In genomic region chr4:67593741-67594175, GRCh38 we compare ENCODE assay signal across 19 cellular contexts. TPM values are rescaled to one million over a fixed set of nuclear protein-coding genes. Genes with fewer than 3 reads are reported as not detected.
DNase-seq lines count a peak whose midpoint lies in the region; ATAC-seq and TF ChIP-seq lines count a peak whose summit lies in the region.
"Had no signal": no experiment of that assay in that cellular context is flagged by ENCODE, and none has a peak within 500 bp of the region (broad histone marks: within the 10 kb centered on the region; RNA-seq: fewer than 3 reads in every experiment).

No MANE protein-coding gene starts in this region.

- H3K9me2 ChIP-seq in GM23248 (ENCODE audit: insufficient read depth), result no peaks in the 10 kb centered on the region

- H2AFZ ChIP-seq in GM23248, result no peak overlapping the region; the same call in 1 of the 2 replicates

- H3K4me1 ChIP-seq in GM23248 (ENCODE audit: insufficient read depth) (peaks cover 16% of the 10 kb centered on the region), adipocyte (ENCODE audit: control insufficient read depth, insufficient read depth, low read length) (peaks cover 15% of the 10 kb centered on the region), heart left ventricle (peaks cover 0 to 5% (median 0%) of the 10 kb centered on the region in 12 donors)
- H3K4me1 ChIP-seq: adrenal gland had no signal

- intact Hi-C loops in heart left ventricle (cut with DNase I), result no loop called here

- H3F3A ChIP-seq in GM23248 (ENCODE audit: insufficient read depth), result peaks cover 21% of the 10 kb centered on the region

- H3K36me3 Mint-ChIP-seq in activated naive CD4-positive, alpha-beta T cell treated with anti-CD3 and anti-CD28 coated beads, Interleukin-2, amount 50 U/mL, for 72 hours, result peaks cover 0 to 12% of the 10 kb centered on the region in 2 donors

- H3K9me3 Mint-ChIP-seq in activated naive CD4-positive, alpha-beta T cell treated with anti-CD3 and anti-CD28 coated beads, Interleukin-2, amount 50 U/mL, for 72 hours, result no peaks in the 10 kb centered on the region

- peak overlapping the region; percentile 9; the same call in 1 of the 2 replicates for H3K4me3 ChIP-seq in GM23248
- H3K4me3 ChIP-seq in adipocyte (ENCODE audit: low read length), result peak overlapping the region; percentile 63
- H3K4me3 ChIP-seq in heart left ventricle, result no peak overlapping the region
- H3K4me3 ChIP-seq: adrenal gland, coronary artery had no signal

- H3K36me3 ChIP-seq in GM23248 (ENCODE audit: low read depth) (no peaks in the 10 kb centered on the region), adipocyte (ENCODE audit: control insufficient read depth, insufficient read depth, low read length, severe bottlenecking) (no peaks in the 10 kb centered on the region), heart left ventricle (no peaks in the 10 kb centered on the region)
- H3K36me3 ChIP-seq: adrenal gland had no signal

- 0 to 3% methylated on average over 2 of the region's 2 CpGs for WGBS in GM23248 (ENCODE audit: low coverage in 1 of 2, low lambda C conversion rate in 2 of 2, missing lambda C conversion rate in 2 of 2), 2 experiments
- WGBS in heart left ventricle, 4 donors, result 46 to 56% (median 50%) methylated on average over 2 of the region's 2 CpGs

- H3K27ac ChIP-seq in GM23248 (0 out of 2 replicates have a peak overlapping the region, but pooled peaks have one; percentile 10), heart left ventricle (no peak overlapping the region)
- H3K27ac ChIP-seq: adrenal gland, C4-2B, coronary artery had no signal

- TF ChIP-seq CTCF in heart left ventricle (IDR thresholded peaks at IDR 0.05) (no peak), omental fat pad (IDR thresholded peaks at IDR 0.05) (no peak)

- no peak for TF ChIP-seq POLR2A in heart left ventricle (IDR thresholded peaks at IDR 0.05)

- H3K27me3 ChIP-seq in GM23248 (replicated peaks; ENCODE audit: insufficient read depth) (peaks cover 42% of the 10 kb centered on the region), adipocyte (replicated peaks; ENCODE audit: control insufficient read depth, insufficient read depth, low read length) (no peaks in the 10 kb centered on the region), heart left ventricle (no peaks in the 10 kb centered on the region)
- H3K27me3 ChIP-seq: adrenal gland had no signal

- no peak overlapping the region for H3K27ac Mint-ChIP-seq in activated naive CD4-positive, alpha-beta T cell treated with anti-CD3 and anti-CD28 coated beads, Interleukin-2, amount 50 U/mL, for 72 hours

- no peaks in the 10 kb centered on the region for H4K20me1 ChIP-seq in GM23248 (ENCODE audit: insufficient read depth)

- peak; percentile 71 to 79 (median 78) for ATAC-seq in heart left ventricle
- peak; percentile 92 for ATAC-seq in omental fat pad (ENCODE audit: low FRiP score)
- no peak for ATAC-seq in HG03565 (IDR thresholded peaks at IDR 0.05; ENCODE audit: unreplicated experiment)
- no peak for ATAC-seq in HG03135 (IDR thresholded peaks at IDR 0.05; ENCODE audit: unreplicated experiment)
- ATAC-seq in activated naive CD4-positive, alpha-beta T cell treated with anti-CD3 and anti-CD28 coated beads, Interleukin-2, amount 50 U/mL, for 72 hours, result no peak

- H3K79me2 ChIP-seq in GM23248 (ENCODE audit: insufficient read depth), result no peaks in the 10 kb centered on the region

- no peak overlapping the region for H3K9ac ChIP-seq in GM23248
- H3K9ac ChIP-seq in adipocyte (ENCODE audit: low read length), result peak overlapping the region; percentile 6

- in situ Hi-C loops in GM23248 (cut with MboI), result no loop called here

- H3K4me2 ChIP-seq in GM23248 (ENCODE audit: unreplicated experiment), result peak overlapping the region; percentile 54

- peak; percentile 79 for DNase-seq in GM23248
- peak; percentile 69 for DNase-seq in adipocyte (ENCODE audit: low read depth)
- no peak for DNase-seq in heart left ventricle
- no peak for DNase-seq in omental fat pad (ENCODE audit: low spot score)
- DNase-seq in activated naive CD4-positive, alpha-beta T cell treated with anti-CD3 and anti-CD28 coated beads, Interleukin-2, amount 50 U/mL, for 72 hours (ENCODE audit: low spot score in 2 of 2), result no peak
- DNase-seq: activated T-cell treated with anti-CD3 and anti-CD28 coated beads, Interleukin-2, amount 50 U/mL, for 48 hours; adrenal gland; DMS79 treated with DMSO at 0.1 percent for 48 hours; KBM-7; midbrain; NCI-H1930; NCI-H82; SIG-M5 had no signal

- H3K9me3 ChIP-seq in GM23248 (ENCODE audit: low read depth), result no peaks in the 10 kb centered on the region
- H3K9me3 ChIP-seq in adipocyte (ENCODE audit: control insufficient read depth, low read length), result peaks cover under 1% of the 10 kb centered on the region
- H3K9me3 ChIP-seq in heart left ventricle, result no peaks in the 10 kb centered on the region
- H3K9me3 ChIP-seq: adrenal gland had no signal

RNA-seq across cellular contexts. Expression of gene STAP1, which starts 35.2 kb away (rescaled TPM):
- total RNA-seq in GM23248 (2014; rRNA removed; shearing (Covaris generic)), result not detected in 2 replicates
- polyA plus RNA-seq in GM23248 (2016; fragmentation: Nextera tagmentation; extraction: Ambion mirVana) (not detected in 2 replicates), heart left ventricle (not detected)
- total RNA-seq in heart left ventricle (1 to 10 TPM in 1 of 9 donors, not detected in 8; 1.1 TPM), omental fat pad (under 1 TPM in 1 of 4 donors, not detected in 3; 0.56 TPM)
- total RNA-seq in activated naive CD4-positive, alpha-beta T cell treated with anti-CD3 and anti-CD28 coated beads, Interleukin-2, amount 50 U/mL, for 72 hours, result 10 to 100 TPM; 10.4 to 10.9 TPM
- total RNA-seq: adrenal gland, epithelial cell of proximal tubule, osteocyte had no signal

RNA-seq across cellular contexts. Expression of gene CENPC, which starts 48.5 kb away (rescaled TPM):
- 6.6 and 11.3 TPM in 2 replicates for total RNA-seq in GM23248 (2014; rRNA removed; shearing (Covaris generic))
- polyA plus RNA-seq in GM23248 (2016; fragmentation: Nextera tagmentation; extraction: Ambion mirVana), result 8.4 and 10.1 TPM in 2 replicates
- 10 to 100 TPM in 4 of 9 donors, 1 to 10 TPM in 5; 5.9 to 16.7 (median 9.0) TPM for total RNA-seq in heart left ventricle
- 1 to 10 TPM; 2.6 to 3.1 TPM for polyA plus RNA-seq in heart left ventricle
- 10 to 100 TPM; 18.4 to 40.2 (median 20.5) TPM for total RNA-seq in omental fat pad
- 10 to 100 TPM; 34.7 to 74.0 TPM for total RNA-seq in activated naive CD4-positive, alpha-beta T cell treated with anti-CD3 and anti-CD28 coated beads, Interleukin-2, amount 50 U/mL, for 72 hours

Comparison
In these comparisons a context has a peak if more than half of its experiments do, and no peak if none do; other contexts are left out.
1. DNase-seq: peak in GM23248 (single experiment) and adipocyte (single experiment); none in heart left ventricle (0 of 5), omental fat pad (single experiment) and activated naive CD4-positive, alpha-beta T cell treated with anti-CD3 and anti-CD28 coated beads, Interleukin-2, amount 50 U/mL, for 72 hours (0 of 2).
2. H3K4me3 ChIP-seq: peak in GM23248 (single experiment) and adipocyte (single experiment); none in heart left ventricle (0 of 12).
3. ATAC-seq: peak in heart left ventricle (4 of 4) and omental fat pad (single experiment); none in HG03565 (single experiment), HG03135 (single experiment) and activated naive CD4-positive, alpha-beta T cell treated with anti-CD3 and anti-CD28 coated beads, Interleukin-2, amount 50 U/mL, for 72 hours (0 of 2).
4. RNA of gene STAP1, which starts 35.2 kb away (total RNA-seq): 10.4 to 10.9 TPM in activated naive CD4-positive, alpha-beta T cell treated with anti-CD3 and anti-CD28 coated beads, Interleukin-2, amount 50 U/mL, for 72 hours; 0.56 TPM in omental fat pad, not detected in GM23248 and 1.1 TPM in heart left ventricle; every median in the first group is over 4 times any median in the second.